ENCODE assay signal across 26 cellular contexts in the genomic region with DNA sequence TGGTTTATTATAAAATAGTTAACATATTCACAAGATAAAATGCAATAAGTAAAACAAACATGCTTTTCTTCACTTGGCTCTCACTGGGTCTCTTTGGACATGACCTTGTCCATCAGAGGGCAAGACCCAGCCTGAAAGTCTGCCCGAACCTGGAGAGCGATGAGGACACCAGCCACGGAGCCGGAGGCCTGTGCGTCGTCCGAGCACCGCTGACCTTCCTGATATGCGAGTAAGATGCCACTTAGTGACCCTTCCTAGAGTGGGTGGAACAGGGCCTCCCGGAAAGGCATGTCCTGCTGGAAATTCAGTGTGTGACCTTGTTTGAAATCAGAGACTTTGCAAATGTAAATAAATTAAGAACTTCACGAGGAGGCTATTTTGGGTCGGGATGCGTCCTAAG. TPM values are rescaled to one million over a fixed set of nuclear protein-coding genes. Genes with fewer than 3 reads are reported as not detected.
"Had no signal": no experiment of that assay in that cellular context is flagged by ENCODE, and none has a peak within 500 bp of the region (broad histone marks: within the 10 kb centered on the region; RNA-seq: fewer than 3 reads in every experiment).

No MANE protein-coding gene starts in this region.

- ATAC-seq: effector memory CD8-positive, alpha-beta T cell; gastroesophageal sphincter; left colon; left lung; left ventricle myocardium superior had no signal

- H3K9me3 ChIP-seq: esophagus squamous epithelium, gastroesophageal sphincter, left lung, lower lobe of right lung had no signal

- H3K36me3 ChIP-seq: esophagus squamous epithelium, gastroesophageal sphincter, heart left ventricle, left lung, lower lobe of right lung had no signal

- H3K27me3 ChIP-seq: hepatocyte had no signal

- H3K27ac Mint-ChIP-seq: dendritic cell treated with granulocyte-macrophage colony-stimulating factor and Interleukin-4, amounts not matched to agents 40 ng/mL and 50 ng/mL, for 4 days; effector memory CD8-positive, alpha-beta T cell; endodermal cell; immature natural killer cell; mesothelial cell of epicardium had no signal

- H3K4me3 Mint-ChIP-seq: dendritic cell treated with granulocyte-macrophage colony-stimulating factor and Interleukin-4, amounts not matched to agents 40 ng/mL and 50 ng/mL, for 4 days; effector memory CD8-positive, alpha-beta T cell; endodermal cell; immature natural killer cell; mesothelial cell of epicardium had no signal

- H3K27ac ChIP-seq: epithelial cell of prostate, esophagus squamous epithelium, gastroesophageal sphincter, heart left ventricle, hepatocyte, left lung, lower lobe of right lung had no signal

- FAIRE-seq: colon, endometrium, frontal cortex, kidney had no signal

- H3K4me2 ChIP-seq: hepatocyte had no signal

- DNase-seq: cortex of kidney; effector CD8-positive, alpha-beta T cell; effector memory CD8-positive, alpha-beta T cell; endodermal cell; erythroblast; esophagus squamous epithelium; foreskin fibroblast; heart left ventricle; hypothalamus; immature natural killer cell; kidney; kidney glomerular epithelial cell; left colon; left lung; left ventricle myocardium superior; lower lobe of right lung; mesenchymal stem cell had no signal

- H3K79me2 ChIP-seq: hepatocyte had no signal

- H3K4me3 ChIP-seq: esophagus squamous epithelium, gastroesophageal sphincter, heart left ventricle, hepatocyte, left lung, lower lobe of right lung had no signal

- H3K4me1 Mint-ChIP-seq: endodermal cell, immature natural killer cell, mesothelial cell of epicardium had no signal

- H3K4me1 ChIP-seq: esophagus squamous epithelium, gastroesophageal sphincter, heart left ventricle, left lung, lower lobe of right lung had no signal

- H2AFZ ChIP-seq: hepatocyte had no signal

- H3K36me3 Mint-ChIP-seq: immature natural killer cell, mesothelial cell of epicardium had no signal

- H3K27me3 Mint-ChIP-seq: dendritic cell treated with granulocyte-macrophage colony-stimulating factor and Interleukin-4, amounts not matched to agents 40 ng/mL and 50 ng/mL, for 4 days; effector memory CD8-positive, alpha-beta T cell had no signal

RNA-seq across cellular contexts. Expression of gene IRX2, which starts 52.9 kb away (rescaled TPM):
- total RNA-seq: mononuclear cell had no signal
- polyA plus RNA-seq: immature natural killer cell had no signal
